1 cellular context compared by ENCODE assay signal in the genomic region with DNA sequence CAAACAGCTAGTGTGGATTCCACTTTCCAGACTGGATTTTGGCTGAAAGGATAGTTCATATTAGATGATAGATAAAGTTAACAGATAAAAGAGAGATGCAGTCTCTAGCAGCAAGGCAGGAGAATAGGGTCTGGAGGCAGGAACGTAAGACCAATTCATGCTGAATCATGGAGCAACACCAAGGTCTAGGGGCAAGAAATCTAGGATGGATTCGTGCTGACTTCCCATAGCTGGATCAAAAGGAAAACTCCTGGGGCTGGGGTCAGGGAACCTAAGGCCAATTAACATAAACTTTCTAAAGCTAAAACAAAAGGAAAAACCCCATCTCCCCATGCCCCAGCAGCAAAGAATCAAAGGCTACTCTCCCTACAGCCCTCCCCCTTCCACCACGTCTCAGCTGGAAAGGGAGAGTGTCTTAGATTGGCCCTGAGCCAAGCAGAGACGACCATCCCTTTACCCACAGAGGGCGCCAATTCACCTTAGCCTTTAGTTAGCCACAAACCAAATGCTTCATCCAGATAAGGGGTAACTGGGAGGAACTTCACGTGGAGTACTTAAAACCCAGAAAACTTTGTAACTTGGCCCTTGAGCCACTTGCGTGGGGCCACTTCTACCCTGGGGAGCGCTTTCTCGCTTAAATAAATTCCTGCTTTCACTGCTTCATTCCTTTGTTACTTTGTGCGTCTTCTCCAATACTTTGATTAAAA.
TF ChIP-seq lines count a peak whose summit lies in the region.

No MANE protein-coding gene starts in this region.

TF ChIP-seq in K562, 482 proteins besides CTCF, POLR2A, EP300 and RAD21 (continued from another document and continues in another):
- TF ChIP-seq, protein P1, sequence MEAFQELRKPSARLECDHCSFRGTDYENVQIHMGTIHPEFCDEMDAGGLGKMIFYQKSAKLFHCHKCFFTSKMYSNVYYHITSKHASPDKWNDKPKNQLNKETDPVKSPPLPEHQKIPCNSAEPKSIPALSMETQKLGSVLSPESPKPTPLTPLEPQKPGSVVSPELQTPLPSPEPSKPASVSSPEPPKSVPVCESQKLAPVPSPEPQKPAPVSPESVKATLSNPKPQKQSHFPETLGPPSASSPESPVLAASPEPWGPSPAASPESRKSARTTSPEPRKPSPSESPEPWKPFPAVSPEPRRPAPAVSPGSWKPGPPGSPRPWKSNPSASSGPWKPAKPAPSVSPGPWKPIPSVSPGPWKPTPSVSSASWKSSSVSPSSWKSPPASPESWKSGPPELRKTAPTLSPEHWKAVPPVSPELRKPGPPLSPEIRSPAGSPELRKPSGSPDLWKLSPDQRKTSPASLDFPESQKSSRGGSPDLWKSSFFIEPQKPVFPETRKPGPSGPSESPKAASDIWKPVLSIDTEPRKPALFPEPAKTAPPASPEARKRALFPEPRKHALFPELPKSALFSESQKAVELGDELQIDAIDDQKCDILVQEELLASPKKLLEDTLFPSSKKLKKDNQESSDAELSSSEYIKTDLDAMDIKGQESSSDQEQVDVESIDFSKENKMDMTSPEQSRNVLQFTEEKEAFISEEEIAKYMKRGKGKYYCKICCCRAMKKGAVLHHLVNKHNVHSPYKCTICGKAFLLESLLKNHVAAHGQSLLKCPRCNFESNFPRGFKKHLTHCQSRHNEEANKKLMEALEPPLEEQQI (IDR thresholded peaks at IDR 0.05) = no peak
- no peak for TF ChIP-seq BACH1 (tag; IDR thresholded peaks at IDR 0.05)
- TF ChIP-seq ZNF23 (CRISPR knock-in tag; IDR thresholded peaks at IDR 0.05) = no peak
- no peak for TF ChIP-seq ZNF121 (CRISPR knock-in tag; conservative IDR thresholded peaks at IDR 0.05)
- TF ChIP-seq, protein P2, sequence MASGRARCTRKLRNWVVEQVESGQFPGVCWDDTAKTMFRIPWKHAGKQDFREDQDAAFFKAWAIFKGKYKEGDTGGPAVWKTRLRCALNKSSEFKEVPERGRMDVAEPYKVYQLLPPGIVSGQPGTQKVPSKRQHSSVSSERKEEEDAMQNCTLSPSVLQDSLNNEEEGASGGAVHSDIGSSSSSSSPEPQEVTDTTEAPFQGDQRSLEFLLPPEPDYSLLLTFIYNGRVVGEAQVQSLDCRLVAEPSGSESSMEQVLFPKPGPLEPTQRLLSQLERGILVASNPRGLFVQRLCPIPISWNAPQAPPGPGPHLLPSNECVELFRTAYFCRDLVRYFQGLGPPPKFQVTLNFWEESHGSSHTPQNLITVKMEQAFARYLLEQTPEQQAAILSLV (tag; IDR thresholded peaks at IDR 0.05) = no peak
- no peak for TF ChIP-seq SAFB (IDR thresholded peaks at IDR 0.05; ENCODE audit: borderline replicate concordance, low read depth, low read length)
- TF ChIP-seq ZNF766 (CRISPR knock-in tag; conservative IDR thresholded peaks at IDR 0.05) = 0 out of 2 replicates have a peak, but pooled peaks have one; percentile 77
- TF ChIP-seq, protein P3, sequence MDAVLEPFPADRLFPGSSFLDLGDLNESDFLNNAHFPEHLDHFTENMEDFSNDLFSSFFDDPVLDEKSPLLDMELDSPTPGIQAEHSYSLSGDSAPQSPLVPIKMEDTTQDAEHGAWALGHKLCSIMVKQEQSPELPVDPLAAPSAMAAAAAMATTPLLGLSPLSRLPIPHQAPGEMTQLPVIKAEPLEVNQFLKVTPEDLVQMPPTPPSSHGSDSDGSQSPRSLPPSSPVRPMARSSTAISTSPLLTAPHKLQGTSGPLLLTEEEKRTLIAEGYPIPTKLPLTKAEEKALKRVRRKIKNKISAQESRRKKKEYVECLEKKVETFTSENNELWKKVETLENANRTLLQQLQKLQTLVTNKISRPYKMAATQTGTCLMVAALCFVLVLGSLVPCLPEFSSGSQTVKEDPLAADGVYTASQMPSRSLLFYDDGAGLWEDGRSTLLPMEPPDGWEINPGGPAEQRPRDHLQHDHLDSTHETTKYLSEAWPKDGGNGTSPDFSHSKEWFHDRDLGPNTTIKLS (IDR thresholded peaks at IDR 0.05; ENCODE audit: borderline replicate concordance, low read depth) = peak; percentile 67
- peak; percentile 91 for TF ChIP-seq VEZF1 (CRISPR knock-in tag; IDR thresholded peaks at IDR 0.05)
- no peak for TF ChIP-seq MCM3 (IDR thresholded peaks at IDR 0.05)
- TF ChIP-seq, protein P4, sequence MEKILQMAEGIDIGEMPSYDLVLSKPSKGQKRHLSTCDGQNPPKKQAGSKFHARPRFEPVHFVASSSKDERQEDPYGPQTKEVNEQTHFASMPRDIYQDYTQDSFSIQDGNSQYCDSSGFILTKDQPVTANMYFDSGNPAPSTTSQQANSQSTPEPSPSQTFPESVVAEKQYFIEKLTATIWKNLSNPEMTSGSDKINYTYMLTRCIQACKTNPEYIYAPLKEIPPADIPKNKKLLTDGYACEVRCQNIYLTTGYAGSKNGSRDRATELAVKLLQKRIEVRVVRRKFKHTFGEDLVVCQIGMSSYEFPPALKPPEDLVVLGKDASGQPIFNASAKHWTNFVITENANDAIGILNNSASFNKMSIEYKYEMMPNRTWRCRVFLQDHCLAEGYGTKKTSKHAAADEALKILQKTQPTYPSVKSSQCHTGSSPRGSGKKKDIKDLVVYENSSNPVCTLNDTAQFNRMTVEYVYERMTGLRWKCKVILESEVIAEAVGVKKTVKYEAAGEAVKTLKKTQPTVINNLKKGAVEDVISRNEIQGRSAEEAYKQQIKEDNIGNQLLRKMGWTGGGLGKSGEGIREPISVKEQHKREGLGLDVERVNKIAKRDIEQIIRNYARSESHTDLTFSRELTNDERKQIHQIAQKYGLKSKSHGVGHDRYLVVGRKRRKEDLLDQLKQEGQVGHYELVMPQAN (IDR thresholded peaks at IDR 0.05; ENCODE audit: borderline replicate concordance) = 0 out of 2 replicates have a peak, but pooled peaks have one; percentile 19
- peak; percentile 88 for TF ChIP-seq HNRNPLL (IDR thresholded peaks at IDR 0.05; ENCODE audit: low read depth, low read length, poor library complexity, severe bottlenecking)
- TF ChIP-seq CEBPG (CRISPR knock-in tag; IDR thresholded peaks at IDR 0.05) = no peak
- TF ChIP-seq CEBPG (tag; conservative IDR thresholded peaks at IDR 0.05 in 1 of 2, IDR thresholded peaks at IDR 0.05 in 1 of 2) = no peak
- TF ChIP-seq GMEB1 (CRISPR knock-in tag; IDR thresholded peaks at IDR 0.05) = no peak
- TF ChIP-seq FOXJ3 (CRISPR knock-in tag; IDR thresholded peaks at IDR 0.05) = no peak
- no peak for TF ChIP-seq ADNP (tag; IDR thresholded peaks at IDR 0.05)
- TF ChIP-seq, protein P5, sequence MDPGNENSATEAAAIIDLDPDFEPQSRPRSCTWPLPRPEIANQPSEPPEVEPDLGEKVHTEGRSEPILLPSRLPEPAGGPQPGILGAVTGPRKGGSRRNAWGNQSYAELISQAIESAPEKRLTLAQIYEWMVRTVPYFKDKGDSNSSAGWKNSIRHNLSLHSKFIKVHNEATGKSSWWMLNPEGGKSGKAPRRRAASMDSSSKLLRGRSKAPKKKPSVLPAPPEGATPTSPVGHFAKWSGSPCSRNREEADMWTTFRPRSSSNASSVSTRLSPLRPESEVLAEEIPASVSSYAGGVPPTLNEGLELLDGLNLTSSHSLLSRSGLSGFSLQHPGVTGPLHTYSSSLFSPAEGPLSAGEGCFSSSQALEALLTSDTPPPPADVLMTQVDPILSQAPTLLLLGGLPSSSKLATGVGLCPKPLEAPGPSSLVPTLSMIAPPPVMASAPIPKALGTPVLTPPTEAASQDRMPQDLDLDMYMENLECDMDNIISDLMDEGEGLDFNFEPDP (CRISPR knock-in tag; IDR thresholded peaks at IDR 0.05) = no peak
- no peak for TF ChIP-seq TAF9B (IDR thresholded peaks at IDR 0.05; ENCODE audit: partially characterized antibody)
- no peak for TF ChIP-seq MAFK (IDR thresholded peaks at IDR 0.05; ENCODE audit: low read length)
- TF ChIP-seq EHMT2 (IDR thresholded peaks at IDR 0.05) = peak; percentile 85
- no peak for TF ChIP-seq JUNB (CRISPR knock-in tag; conservative IDR thresholded peaks at IDR 0.05)
- peak; percentile 35; the same call in 1 of the 2 replicates for TF ChIP-seq ZBTB33 (CRISPR knock-in tag; IDR thresholded peaks at IDR 0.05)
- peak in 1 of 2 experiments; percentile 60; a peak in 3 of 4 replicates for TF ChIP-seq FOXK2 (conservative IDR thresholded peaks at IDR 0.05 in 1 of 2, IDR thresholded peaks at IDR 0.05 in 1 of 2; ENCODE audit: low read depth in 2 of 2)
- no peak for TF ChIP-seq TEAD2 (tag; IDR thresholded peaks at IDR 0.05)
- TF ChIP-seq ZNF197 (CRISPR knock-in tag; IDR thresholded peaks at IDR 0.05; ENCODE audit: low read depth) = no peak
- peak; percentile 76; the same call in 1 of the 2 replicates for TF ChIP-seq CTBP1 (IDR thresholded peaks at IDR 0.05; ENCODE audit: borderline replicate concordance)
- TF ChIP-seq KAT8 (IDR thresholded peaks at IDR 0.05; ENCODE audit: low read depth) = no peak
- TF ChIP-seq ZNF740 (CRISPR knock-in tag; IDR thresholded peaks at IDR 0.05) = no peak
- TF ChIP-seq ZNF740 (tag; IDR thresholded peaks at IDR 0.05) = no peak
- TF ChIP-seq ZNF507 (tag; conservative IDR thresholded peaks at IDR 0.05) = no peak
- peak; percentile 32 to 42; a peak in 2 of 4 replicates for TF ChIP-seq NRF1 (conservative IDR thresholded peaks at IDR 0.05 in 1 of 2, IDR thresholded peaks at IDR 0.05 in 1 of 2)
- no peak for TF ChIP-seq MED1 (CRISPR knock-in tag; IDR thresholded peaks at IDR 0.05; ENCODE audit: borderline replicate concordance)
- TF ChIP-seq ZNF668 (CRISPR knock-in tag; IDR thresholded peaks at IDR 0.05) = no peak
- TF ChIP-seq CREB3 (tag; conservative IDR thresholded peaks at IDR 0.05; ENCODE audit: low read depth) = no peak
- peak; percentile 61; the same call in 1 of the 2 replicates for TF ChIP-seq MTA1 (IDR thresholded peaks at IDR 0.05; ENCODE audit: borderline replicate concordance)
- no peak for TF ChIP-seq ZNF133 (CRISPR knock-in tag; IDR thresholded peaks at IDR 0.05)
- TF ChIP-seq, protein P6, sequence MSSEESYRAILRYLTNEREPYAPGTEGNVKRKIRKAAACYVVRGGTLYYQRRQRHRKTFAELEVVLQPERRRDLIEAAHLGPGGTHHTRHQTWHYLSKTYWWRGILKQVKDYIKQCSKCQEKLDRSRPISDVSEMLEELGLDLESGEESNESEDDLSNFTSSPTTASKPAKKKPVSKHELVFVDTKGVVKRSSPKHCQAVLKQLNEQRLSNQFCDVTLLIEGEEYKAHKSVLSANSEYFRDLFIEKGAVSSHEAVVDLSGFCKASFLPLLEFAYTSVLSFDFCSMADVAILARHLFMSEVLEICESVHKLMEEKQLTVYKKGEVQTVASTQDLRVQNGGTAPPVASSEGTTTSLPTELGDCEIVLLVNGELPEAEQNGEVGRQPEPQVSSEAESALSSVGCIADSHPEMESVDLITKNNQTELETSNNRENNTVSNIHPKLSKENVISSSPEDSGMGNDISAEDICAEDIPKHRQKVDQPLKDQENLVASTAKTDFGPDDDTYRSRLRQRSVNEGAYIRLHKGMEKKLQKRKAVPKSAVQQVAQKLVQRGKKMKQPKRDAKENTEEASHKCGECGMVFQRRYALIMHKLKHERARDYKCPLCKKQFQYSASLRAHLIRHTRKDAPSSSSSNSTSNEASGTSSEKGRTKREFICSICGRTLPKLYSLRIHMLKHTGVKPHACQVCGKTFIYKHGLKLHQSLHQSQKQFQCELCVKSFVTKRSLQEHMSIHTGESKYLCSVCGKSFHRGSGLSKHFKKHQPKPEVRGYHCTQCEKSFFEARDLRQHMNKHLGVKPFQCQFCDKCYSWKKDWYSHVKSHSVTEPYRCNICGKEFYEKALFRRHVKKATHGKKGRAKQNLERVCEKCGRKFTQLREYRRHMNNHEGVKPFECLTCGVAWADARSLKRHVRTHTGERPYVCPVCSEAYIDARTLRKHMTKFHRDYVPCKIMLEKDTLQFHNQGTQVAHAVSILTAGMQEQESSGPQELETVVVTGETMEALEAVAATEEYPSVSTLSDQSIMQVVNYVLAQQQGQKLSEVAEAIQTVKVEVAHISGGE (CRISPR knock-in tag; IDR thresholded peaks at IDR 0.05) = no peak
